17 cellular contexts compared by ENCODE assay signal in the genomic region with DNA sequence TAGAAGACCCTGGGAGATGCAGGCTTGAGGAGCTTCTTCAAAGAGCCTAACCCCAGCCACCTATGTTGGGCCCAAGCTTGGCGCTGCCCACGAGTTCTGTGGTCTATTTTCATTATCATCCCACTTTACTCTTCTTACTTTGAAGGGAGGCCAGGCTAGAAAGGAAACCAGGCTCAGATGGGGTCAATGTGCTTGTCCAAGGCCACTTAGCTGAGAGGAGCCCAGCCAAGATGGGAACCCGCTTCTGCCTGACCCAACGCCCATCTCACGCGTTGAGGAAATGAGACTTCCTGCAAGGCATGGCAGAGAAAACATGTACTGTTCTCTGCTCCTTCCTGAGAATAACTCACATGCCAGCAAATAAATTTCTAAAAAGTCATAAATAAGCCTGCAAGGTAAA.
DNase-seq lines count a peak whose midpoint lies in the region; ATAC-seq, FAIRE-seq and TF ChIP-seq lines count a peak whose summit lies in the region.
"Had no signal": no experiment of that assay in that cellular context is flagged by ENCODE, and none has a peak within 500 bp of the region (broad histone marks: within the 10 kb centered on the region; RNA-seq: fewer than 3 reads in every experiment).

No MANE protein-coding gene starts in this region.

- TF ChIP-seq CTCF in liver (IDR thresholded peaks at IDR 0.05; ENCODE audit: low read depth, low read length, missing input control): no peak
- no peak for TF ChIP-seq CTCF in HepG2 (CRISPR knock-in tag; IDR thresholded peaks at IDR 0.05)
- no peak for TF ChIP-seq CTCF in vagina (IDR thresholded peaks at IDR 0.05)

- POLR2A ChIA-PET in HepG2 (lab: Yijun Ruan, JAX): no interaction called here
- POLR2A ChIA-PET in naive thymus-derived CD4-positive, alpha-beta T cell (lab: Charles Lee): interaction anchor here (0.6 to 1.5 kb wide), 6 partner anchors 8 to 77 kb away, joined by 3 to 6 read pairs (median 4); no protein-coding TSS in a partner anchor

- no peak for TF ChIP-seq EP300 in HepG2 (IDR thresholded peaks at IDR 0.05; ENCODE audit: low read depth in 2 of 2, low read length in 2 of 2)
- TF ChIP-seq EP300 in HepG2 (CRISPR knock-in tag; IDR thresholded peaks at IDR 0.05; ENCODE audit: borderline replicate concordance): no peak

- peak overlapping the region in 5 of 9 donors; percentile 5 to 68 (median 59) for H3K27ac Mint-ChIP-seq in naive thymus-derived CD4-positive, alpha-beta T cell
- H3K27ac Mint-ChIP-seq: neural progenitor cell had no signal

- DNase-seq in HepG2 (ENCODE audit: low spot score) (no peak), vagina (ENCODE audit: extremely low spot score in 2 of 2) (no peak), anterior cingulate cortex (lab: John Stamatoyannopoulos, UW) (no peak), SHP77 (lab: John Stamatoyannopoulos, UW) (no peak), frontal cortex (ENCODE audit: low spot score in 2 of 2) (no peak)
- DNase-seq in naive thymus-derived CD4-positive, alpha-beta T cell: peak in 1 of 9 donors; percentile 12
- DNase-seq: activated effector memory CD4-positive, alpha-beta T cell treated with Interleukin-2 at 50 U/mL for 16 hours; aorta; mesendoderm; NCI-H1694; NCI-H510A; SHP77 treated with DMSO at 0.1 percent for 48 hours; stimulated activated naive CD8-positive, alpha-beta T cell treated with anti-CD3 and anti-CD28 coated beads, Interleukin-15, Interleukin-2, amounts not matched to agents 100 U/mL and 50 U/mL, for 24 hours had no signal

- TF ChIP-seq RAD21 in liver (IDR thresholded peaks at IDR 0.05) (no peak), HepG2 (CRISPR knock-in tag; IDR thresholded peaks at IDR 0.05) (no peak)

- H3K4me1 ChIP-seq in liver (ENCODE audit: control insufficient read depth in 4 of 4, insufficient read depth in 4 of 4, low read length in 3 of 4) (peaks cover 6 to 42% (median 27%) of the 10 kb centered on the region in 4 donors), HepG2 (ENCODE audit: insufficient read depth, low read length) (peaks cover 37% of the 10 kb centered on the region), vagina (peaks cover 59% of the 10 kb centered on the region)
- peaks cover 0 to 47% of the 10 kb centered on the region in 2 donors for H3K4me1 ChIP-seq in naive thymus-derived CD4-positive, alpha-beta T cell (ENCODE audit: control insufficient read depth in 2 of 2, insufficient read depth in 2 of 2, low read length in 2 of 2)

- no peaks in the 10 kb centered on the region for H4K20me1 ChIP-seq in HepG2 (ENCODE audit: insufficient read depth, low read length)

- no peaks in the 10 kb centered on the region for H3K79me2 ChIP-seq in HepG2 (ENCODE audit: insufficient read depth, low read length)

- BruUV-seq in HepG2 (replicated peaks; lab: Mats Ljungman, UMichigan): no TSS peak

- no peak for TF ChIP-seq POLR2A in HepG2 (IDR thresholded peaks at IDR 0.05; ENCODE audit: insufficient read depth in 1 of 2, low read depth in 2 of 2, low read length in 2 of 2)
- no peak for TF ChIP-seq POLR2A in vagina (IDR thresholded peaks at IDR 0.05)

- no peak overlapping the region for H3K9ac ChIP-seq in liver (ENCODE audit: low read depth in 1 of 2, low read length in 2 of 2)
- H3K9ac ChIP-seq in HepG2 (ENCODE audit: insufficient read depth, low read depth, low read length): no peak overlapping the region
- H3K9ac ChIP-seq: neural progenitor cell had no signal

- H3K4me3 ChIP-seq in liver (ENCODE audit: low read depth in 1 of 3, low read length in 3 of 3) (no peak overlapping the region), HepG2 (replicated peaks in 1 of 3; ENCODE audit: insufficient read depth in 1 of 3, low read depth in 2 of 3, low read length in 3 of 3) (no peak overlapping the region), vagina (no peak overlapping the region)
- no peak overlapping the region for H3K4me3 ChIP-seq in naive thymus-derived CD4-positive, alpha-beta T cell (ENCODE audit: low read length)
- H3K4me3 ChIP-seq: neural progenitor cell had no signal

- H3K4me1 Mint-ChIP-seq in naive thymus-derived CD4-positive, alpha-beta T cell: peaks cover 37 to 85% (median 74%) of the 10 kb centered on the region in 7 donors

- H3K9me3 Mint-ChIP-seq in naive thymus-derived CD4-positive, alpha-beta T cell: no peaks in the 10 kb centered on the region
- H3K9me3 Mint-ChIP-seq: neural progenitor cell had no signal

- peaks cover 0 to 1% (median 0%) of the 10 kb centered on the region in 5 donors for H3K36me3 Mint-ChIP-seq in naive thymus-derived CD4-positive, alpha-beta T cell
- H3K36me3 Mint-ChIP-seq: neural progenitor cell had no signal

- H3K9me3 ChIP-seq in liver (ENCODE audit: control insufficient read depth in 4 of 4, low read length in 3 of 4) (no peaks in the 10 kb centered on the region), HepG2 (ENCODE audit: low read length) (no peaks in the 10 kb centered on the region), vagina (no peaks in the 10 kb centered on the region)
- H3K9me3 ChIP-seq in naive thymus-derived CD4-positive, alpha-beta T cell (ENCODE audit: control insufficient read depth in 2 of 3, low read length in 3 of 3): no peaks in the 10 kb centered on the region

- H3K4me2 ChIP-seq in HepG2 (ENCODE audit: low read depth, low read length): no peak overlapping the region
- H3K4me2 ChIP-seq: neural progenitor cell had no signal

- H3K27ac ChIP-seq in liver (ENCODE audit: low read depth in 1 of 2, low read length in 2 of 2) (peak overlapping the region; percentile 49 to 95), HepG2 (ENCODE audit: extremely low read length, insufficient read depth, low read length) (no peak overlapping the region), vagina (peak overlapping the region; percentile 56)
- H3K27ac ChIP-seq in naive thymus-derived CD4-positive, alpha-beta T cell (ENCODE audit: low read depth, low read length): no peak overlapping the region
- H3K27ac ChIP-seq: neural progenitor cell had no signal

- in situ Hi-C loops in HepG2 (cut with HindIII; ENCODE audit: extremely low pct_ligation_motif_present, low pct_unique_long_range_greater_than_20kb): no loop called here

- ATAC-seq in HepG2 (no peak), esophagus mucosa (peak; percentile 15)
- no peak for ATAC-seq in naive thymus-derived CD4-positive, alpha-beta T cell
- ATAC-seq: activated CD4-positive, CD25-positive, alpha-beta regulatory T cell treated with anti-CD3 and anti-CD28 coated beads, Interleukin-2, amount 50 U/mL, for 24 hours; stimulated activated naive CD8-positive, alpha-beta T cell treated with anti-CD3 and anti-CD28 coated beads, Interleukin-15, Interleukin-2, amounts not matched to agents 100 U/mL and 50 U/mL, for 24 hours had no signal

- H3K27me3 ChIP-seq in liver (ENCODE audit: control insufficient read depth in 4 of 4, insufficient read depth in 4 of 4, low read length in 3 of 4): no peaks in the 10 kb centered on the region
- peaks cover 0 to 4% of the 10 kb centered on the region in 2 experiments; a peak in 1 of 5 replicates for H3K27me3 ChIP-seq in HepG2 (ENCODE audit: control insufficient read depth in 1 of 2, insufficient read depth in 2 of 2, low read length in 2 of 2)
- no peaks in the 10 kb centered on the region for H3K27me3 ChIP-seq in naive thymus-derived CD4-positive, alpha-beta T cell (ENCODE audit: control insufficient read depth in 2 of 2, insufficient read depth in 2 of 2, low read length in 2 of 2)
- no peaks in the 10 kb centered on the region for H3K27me3 ChIP-seq in vagina
- H3K27me3 ChIP-seq: neural progenitor cell had no signal

- CTCF ChIA-PET in HepG2 (lab: Yijun Ruan, JAX; ENCODE audit: low intra/inter-chr PET ratio, low total read pairs): no interaction called here
- CTCF ChIA-PET in naive thymus-derived CD4-positive, alpha-beta T cell (lab: Charles Lee): no interaction called here

- H3K36me3 ChIP-seq in liver (ENCODE audit: control insufficient read depth in 4 of 4, insufficient read depth in 3 of 4, low read depth in 1 of 4, low read length in 3 of 4) (no peaks in the 10 kb centered on the region), HepG2 (replicated peaks in 1 of 2; ENCODE audit: control insufficient read depth in 1 of 2, insufficient read depth in 2 of 2, low read length in 2 of 2) (no peaks in the 10 kb centered on the region), vagina (no peaks in the 10 kb centered on the region)
- H3K36me3 ChIP-seq in naive thymus-derived CD4-positive, alpha-beta T cell (ENCODE audit: control insufficient read depth in 2 of 3, insufficient read depth in 3 of 3, low read length in 3 of 3): no peaks in the 10 kb centered on the region
- H3K36me3 ChIP-seq: neural progenitor cell had no signal

- FAIRE-seq in HepG2 (lab: Jason Lieb, UNC): no peak
- FAIRE-seq in frontal cortex (lab: Jason Lieb, UNC): no peak

- WGBS in liver: 65% methylated on average over 6 of the region's 6 CpGs
- 82% methylated on average over 6 of the region's 6 CpGs for WGBS in HepG2 (ENCODE audit: low lambda C conversion rate)

- no peaks in the 10 kb centered on the region for H3K27me3 Mint-ChIP-seq in naive thymus-derived CD4-positive, alpha-beta T cell

- H3K4me3 Mint-ChIP-seq in naive thymus-derived CD4-positive, alpha-beta T cell: peak overlapping the region in 8 of 10 donors; percentile 7 to 57 (median 52)
- H3K4me3 Mint-ChIP-seq: neural progenitor cell had no signal

- intact Hi-C loops in HepG2 (cut with micrococcal nuclease; ENCODE audit: unreplicated experiment) (no loop called here), vagina (cut with DNase I) (no loop called here)
- intact Hi-C loops in naive thymus-derived CD4-positive, alpha-beta T cell (cut with micrococcal nuclease): loop anchor here in 1 of 2 donors (2.0 kb wide), 1 partner anchor 14 kb away; no protein-coding TSS in a partner anchor

- no peak overlapping the region for H2AFZ ChIP-seq in HepG2 (ENCODE audit: low read length)
- H2AFZ ChIP-seq: neural progenitor cell had no signal

TF ChIP-seq in liver, 16 proteins besides CTCF, POLR2A, EP300 and RAD21:
- TF ChIP-seq GABPA (IDR thresholded peaks at IDR 0.05 in 1 of 2, conservative IDR thresholded peaks at IDR 0.05 in 1 of 2) (no peak), NR2F2 (IDR thresholded peaks at IDR 0.05) (peak; percentile 89)

TF ChIP-seq in HepG2, 621 proteins besides CTCF, POLR2A, EP300 and RAD21:
- TF ChIP-seq FLYWCH1 (CRISPR knock-in tag; IDR thresholded peaks at IDR 0.05) (no peak), RBM22 (optimal IDR thresholded peaks at IDR 0.05; ENCODE audit: low read length) (no peak)
- TF ChIP-seq, protein P1, sequence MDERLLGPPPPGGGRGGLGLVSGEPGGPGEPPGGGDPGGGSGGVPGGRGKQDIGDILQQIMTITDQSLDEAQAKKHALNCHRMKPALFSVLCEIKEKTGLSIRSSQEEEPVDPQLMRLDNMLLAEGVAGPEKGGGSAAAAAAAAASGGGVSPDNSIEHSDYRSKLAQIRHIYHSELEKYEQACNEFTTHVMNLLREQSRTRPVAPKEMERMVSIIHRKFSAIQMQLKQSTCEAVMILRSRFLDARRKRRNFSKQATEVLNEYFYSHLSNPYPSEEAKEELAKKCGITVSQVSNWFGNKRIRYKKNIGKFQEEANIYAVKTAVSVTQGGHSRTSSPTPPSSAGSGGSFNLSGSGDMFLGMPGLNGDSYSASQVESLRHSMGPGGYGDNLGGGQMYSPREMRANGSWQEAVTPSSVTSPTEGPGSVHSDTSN (CRISPR knock-in tag; IDR thresholded peaks at IDR 0.05): no peak

Comparison
In these comparisons a context has a peak if more than half of its experiments do, and no peak if none do; other contexts are left out.
1. H3K27ac ChIP-seq: peak in liver (2 of 2) and vagina (single experiment); none in HepG2 (single experiment) and naive thymus-derived CD4-positive, alpha-beta T cell (single experiment).